1 cellular context compared by ENCODE assay signal in genomic region chr16:29765167-29766032, GRCh38.
TF ChIP-seq lines count a peak whose summit lies in the region.

No MANE protein-coding gene starts in this region.

TF ChIP-seq in HepG2, 621 proteins besides CTCF, POLR2A, EP300 and RAD21 (continued from another document and continues in another):
- TF ChIP-seq ZNF407 (CRISPR knock-in tag; IDR thresholded peaks at IDR 0.05; ENCODE audit: not compliant biosample characterization) (no peak), ZNF34 (CRISPR knock-in tag; IDR thresholded peaks at IDR 0.05; ENCODE audit: borderline replicate concordance) (no peak), SETDB1 (CRISPR knock-in tag; IDR thresholded peaks at IDR 0.05; ENCODE audit: borderline replicate concordance) (no peak), ZNF367 (CRISPR knock-in tag; IDR thresholded peaks at IDR 0.05; ENCODE audit: borderline replicate concordance) (no peak), ETV6 (CRISPR knock-in tag; conservative IDR thresholded peaks at IDR 0.05) (no peak; the same call in 1 of the 2 replicates), ZNF777 (CRISPR knock-in tag; IDR thresholded peaks at IDR 0.05) (peak; percentile 62; the same call in 1 of the 2 replicates), ZNF414 (CRISPR knock-in tag; IDR thresholded peaks at IDR 0.05) (peak; percentile 85; the same call in 1 of the 2 replicates), GPN1 (CRISPR knock-in tag; IDR thresholded peaks at IDR 0.05; ENCODE audit: borderline replicate concordance) (no peak), FOXK2 (IDR thresholded peaks at IDR 0.05) (0 out of 2 replicates have a peak, but pooled peaks have one; percentile 5), SNAPC4 (CRISPR knock-in tag; IDR thresholded peaks at IDR 0.05) (peak; percentile 80), NCOA5 (CRISPR knock-in tag; IDR thresholded peaks at IDR 0.05) (no peak), SRSF9 (IDR thresholded peaks at IDR 0.05; ENCODE audit: borderline replicate concordance, insufficient read depth, low read depth, low read length, poor library complexity, severe bottlenecking) (no peak), DDIT3 (CRISPR knock-in tag; IDR thresholded peaks at IDR 0.05) (no peak), THRA (CRISPR knock-in tag; IDR thresholded peaks at IDR 0.05; ENCODE audit: borderline replicate concordance) (peak; percentile 100), SKI (IDR thresholded peaks at IDR 0.05; ENCODE audit: partially characterized antibody) (peak; percentile 90), CEBPZ (IDR thresholded peaks at IDR 0.05; ENCODE audit: low read length) (no peak), E2F1 (CRISPR knock-in tag; IDR thresholded peaks at IDR 0.05) (no peak), PBX3 (CRISPR knock-in tag; IDR thresholded peaks at IDR 0.05; ENCODE audit: borderline replicate concordance) (no peak), KDM5A (IDR thresholded peaks at IDR 0.05; ENCODE audit: borderline replicate concordance, low read length) (no peak), GLMP (CRISPR knock-in tag; IDR thresholded peaks at IDR 0.05; ENCODE audit: borderline replicate concordance) (0 out of 2 replicates have a peak, but pooled peaks have one; percentile 51), ZNF205 (CRISPR knock-in tag; IDR thresholded peaks at IDR 0.05) (peak; percentile 54; the same call in 1 of the 2 replicates), MTERF4 (CRISPR knock-in tag; IDR thresholded peaks at IDR 0.05) (0 out of 2 replicates have a peak, but pooled peaks have one; percentile 10), PCBP2 (optimal IDR thresholded peaks at IDR 0.05; ENCODE audit: low read depth, low read length, poor library complexity, severe bottlenecking) (no peak), TBL1XR1 (IDR thresholded peaks at IDR 0.05; ENCODE audit: borderline replicate concordance, low read length, partially characterized antibody) (no peak), GATAD2A (CRISPR knock-in tag; IDR thresholded peaks at IDR 0.05) (peak; percentile 99), HDAC1 (CRISPR knock-in tag; IDR thresholded peaks at IDR 0.05) (peak; percentile 99)
